Comparison of ENCODE assay signal across 10 cellular contexts in the genomic region with DNA sequence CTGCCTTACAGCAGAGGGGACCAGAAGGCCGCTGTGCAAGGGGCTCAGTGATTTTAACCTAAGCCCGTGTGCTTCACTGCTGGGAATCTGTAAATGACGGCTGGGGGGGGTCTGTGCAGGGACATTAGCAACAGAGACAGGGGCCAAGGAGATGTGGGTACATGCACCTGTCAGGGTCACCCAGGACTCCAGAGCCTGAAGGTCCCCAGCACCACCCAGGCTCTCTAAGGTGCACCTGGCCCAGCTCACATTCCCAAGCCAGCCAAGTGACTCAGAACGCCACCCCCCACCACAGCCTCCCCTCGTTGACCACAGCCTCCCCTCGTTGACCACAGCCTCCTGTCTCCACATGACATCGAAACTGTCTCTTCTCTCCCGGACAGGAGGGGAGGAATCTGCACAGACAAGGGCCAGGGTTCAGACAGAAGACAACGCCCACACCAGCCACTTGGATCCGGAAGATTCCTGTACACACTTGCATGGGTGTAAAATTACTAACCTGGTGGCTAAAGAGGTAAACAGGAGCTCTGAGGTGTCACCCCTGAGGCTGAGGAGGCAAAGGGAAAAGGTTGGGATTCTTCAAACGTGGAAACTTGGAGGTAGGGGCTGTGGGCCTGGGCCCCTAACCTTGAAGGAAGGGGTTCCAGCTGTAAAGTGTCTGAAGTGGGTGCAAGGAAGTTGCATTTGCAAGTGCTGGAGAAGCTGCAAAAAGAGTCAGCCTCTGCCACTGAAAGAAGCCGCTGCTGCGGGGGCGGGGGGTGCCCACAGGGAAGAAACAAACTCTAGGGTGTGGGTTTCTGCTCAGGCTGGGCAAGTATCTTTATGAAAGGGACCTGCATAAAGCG. TPM values are rescaled to one million over a fixed set of nuclear protein-coding genes. Genes with fewer than 3 reads are reported as not detected.
DNase-seq lines count a peak whose midpoint lies in the region; ATAC-seq and TF ChIP-seq lines count a peak whose summit lies in the region.
"Had no signal": no experiment of that assay in that cellular context is flagged by ENCODE, and none has a peak within 500 bp of the region (broad histone marks: within the 10 kb centered on the region; RNA-seq: fewer than 3 reads in every experiment).

No MANE protein-coding gene starts in this region.

- H3K27me3 ChIP-seq in lower lobe of right lung (ENCODE audit: low read depth) (no peaks in the 10 kb centered on the region), thoracic aorta (replicated peaks; ENCODE audit: insufficient read depth) (no peaks in the 10 kb centered on the region)

- no peak overlapping the region for H3K4me3 ChIP-seq in lower lobe of right lung
- no peak overlapping the region for H3K4me3 ChIP-seq in thoracic aorta

- H3K36me3 ChIP-seq in lower lobe of right lung (no peaks in the 10 kb centered on the region), thoracic aorta (no peaks in the 10 kb centered on the region)

- TF ChIP-seq CTCF in lower lobe of right lung (IDR thresholded peaks at IDR 0.05) (no peak), thoracic aorta (IDR thresholded peaks at IDR 0.05) (no peak)

- H3K27ac ChIP-seq in lower lobe of right lung (no peak overlapping the region), thoracic aorta (peak overlapping the region; percentile 15 to 21)

- peak; percentile 17 for DNase-seq in activated gamma-delta T cell treated with anti-CD3 and anti-CD28 coated beads, Interleukin-2, amount 50 U/mL, for 16 hours (ENCODE audit: low read depth)
- no peak for DNase-seq in activated gamma-delta T cell (lab: John Stamatoyannopoulos, UW)
- peak; percentile 57 for DNase-seq in activated CD8-positive, alpha-beta memory T cell treated with anti-CD3 and anti-CD28 coated beads, Interleukin-2, amount 50 U/mL, for 4 hours
- DNase-seq in lower lobe of right lung = peak; percentile 46
- no peak for DNase-seq in thoracic aorta (ENCODE audit: low spot score)
- no peak for DNase-seq in NCI-H524 (lab: John Stamatoyannopoulos, UW)
- DNase-seq in NCI-H345 (lab: John Stamatoyannopoulos, UW) = no peak
- DNase-seq in cortex of kidney (lab: John Stamatoyannopoulos, UW) = no peak

- H3K4me1 ChIP-seq in lower lobe of right lung = peaks cover 37% of the 10 kb centered on the region
- peaks cover 43 to 95% of the 10 kb centered on the region in 2 donors for H3K4me1 ChIP-seq in thoracic aorta (ENCODE audit: control insufficient read depth in 1 of 2, low read depth in 2 of 2)

- H3K9me3 ChIP-seq in lower lobe of right lung (no peaks in the 10 kb centered on the region), thoracic aorta (no peaks in the 10 kb centered on the region)
- H3K9me3 ChIP-seq: Caco-2 had no signal

- ATAC-seq in lower lobe of right lung = no peak
- no peak for ATAC-seq in thoracic aorta (ENCODE audit: insufficient number of reproducible peaks, low FRiP score, low read depth)

- intact Hi-C loops in lower lobe of right lung (cut with DNase I) = no loop called here

RNA-seq across cellular contexts. Expression of gene CALML3, which starts 27.0 kb away (rescaled TPM):
- total RNA-seq in lower lobe of right lung = not detected
- total RNA-seq in thoracic aorta = not detected
- total RNA-seq: kidney epithelial cell had no signal

RNA-seq across cellular contexts. Expression of gene CALML5, which starts 52.4 kb away (rescaled TPM):
- total RNA-seq in lower lobe of right lung = not detected
- 1 to 10 TPM in 1 of 2 donors, not detected in 1; 3.7 TPM for total RNA-seq in thoracic aorta
- total RNA-seq: Caco-2, kidney epithelial cell had no signal

Comparison
In these comparisons a context has a peak if more than half of its experiments do, and no peak if none do; other contexts are left out.
1. DNase-seq: peak in activated gamma-delta T cell treated with anti-CD3 and anti-CD28 coated beads, Interleukin-2, amount 50 U/mL, for 16 hours (single experiment), activated CD8-positive, alpha-beta memory T cell treated with anti-CD3 and anti-CD28 coated beads, Interleukin-2, amount 50 U/mL, for 4 hours (single experiment) and lower lobe of right lung (single experiment); none in activated gamma-delta T cell (single experiment), thoracic aorta (single experiment), NCI-H524 (0 of 2), NCI-H345 (single experiment) and cortex of kidney (single experiment).